ENCODE assay signal across 8 cellular contexts in genomic region chr11:112174789-112175595, GRCh38. TPM values are rescaled to one million over a fixed set of nuclear protein-coding genes. Genes with fewer than 3 reads are reported as not detected.
DNase-seq lines count a peak whose midpoint lies in the region; ATAC-seq, FAIRE-seq and TF ChIP-seq lines count a peak whose summit lies in the region.

A gene with protein sequence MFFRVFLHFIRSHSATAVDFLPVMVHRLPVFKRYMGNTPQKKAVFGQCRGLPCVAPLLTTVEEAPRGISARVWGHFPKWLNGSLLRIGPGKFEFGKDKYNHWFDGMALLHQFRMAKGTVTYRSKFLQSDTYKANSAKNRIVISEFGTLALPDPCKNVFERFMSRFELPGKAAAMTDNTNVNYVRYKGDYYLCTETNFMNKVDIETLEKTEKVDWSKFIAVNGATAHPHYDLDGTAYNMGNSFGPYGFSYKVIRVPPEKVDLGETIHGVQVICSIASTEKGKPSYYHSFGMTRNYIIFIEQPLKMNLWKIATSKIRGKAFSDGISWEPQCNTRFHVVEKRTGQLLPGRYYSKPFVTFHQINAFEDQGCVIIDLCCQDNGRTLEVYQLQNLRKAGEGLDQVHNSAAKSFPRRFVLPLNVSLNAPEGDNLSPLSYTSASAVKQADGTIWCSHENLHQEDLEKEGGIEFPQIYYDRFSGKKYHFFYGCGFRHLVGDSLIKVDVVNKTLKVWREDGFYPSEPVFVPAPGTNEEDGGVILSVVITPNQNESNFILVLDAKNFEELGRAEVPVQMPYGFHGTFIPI (plus strand): TSS chr11:112175512. CDS start chr11:112175602, 90 bp downstream.

- peak; percentile 58 for TF ChIP-seq RAD21 in GM12878 (IDR thresholded peaks at IDR 0.05; ENCODE audit: insufficient read depth, low read depth, low read length)

- POLR2A ChIA-PET in GM12878 (lab: Charles Lee): no interaction called here

- in situ Hi-C loops in GM12878 (cut with MboI): no loop called here

- H3K9me3 ChIP-seq in HUES64 (ENCODE audit: insufficient read depth, low read depth, low read length) (no peaks in the 10 kb centered on the region), SJCRH30 (replicated peaks) (no peaks in the 10 kb centered on the region), GM12878 (replicated peaks; ENCODE audit: control insufficient read depth, insufficient read depth, low read length) (no peaks in the 10 kb centered on the region)

- peak within 1 kb of the TSS; percentile 43 for H3K4me3 Mint-ChIP-seq in progenitor cell of endocrine pancreas (ENCODE audit: low read depth)

- H2AFZ ChIP-seq in GM12878 (ENCODE audit: control insufficient read depth, low read depth, low read length): no peak within 1 kb of the TSS; the same call in 1 of the 2 replicates

- RAD21 ChIA-PET in GM12878 (lab: Charles Lee; ENCODE audit: unreplicated experiment): interaction anchor here (0.7 to 1.1 kb wide), 3 partner anchors 62 to 248 kb away, joined by 3 to 7 read pairs (median 6); no protein-coding TSS in a partner anchor

- peak within 1 kb of the TSS; percentile 21; the same call in 1 of the 2 replicates for H3K4me2 ChIP-seq in GM12878 (ENCODE audit: control insufficient read depth, insufficient read depth)

- H3K79me2 ChIP-seq in GM12878 (ENCODE audit: control insufficient read depth, insufficient read depth, low read length): no peaks in the 10 kb centered on the region

- SMC1A ChIA-PET in GM12878 (lab: Charles Lee; ENCODE audit: uncharacterized antibody, unreplicated experiment): interaction anchor here (0.8 to 1.4 kb wide), 2 partner anchors 65 to 241 kb away, joined by 3 to 4 read pairs; no protein-coding TSS in a partner anchor

- H3K4me1 ChIP-seq in HUES64 (ENCODE audit: insufficient read depth, low read length) (no peaks in the 10 kb centered on the region), SJCRH30 (no peaks in the 10 kb centered on the region), GM12878 (ENCODE audit: control insufficient read depth, insufficient read depth, low read length) (peaks cover 8% of the 10 kb centered on the region)

- H3K27me3 Mint-ChIP-seq in progenitor cell of endocrine pancreas: peaks cover 3% of the 10 kb centered on the region

- no peaks in the 10 kb centered on the region for H3K36me3 Mint-ChIP-seq in progenitor cell of endocrine pancreas (ENCODE audit: insufficient read depth)

- 5% methylated on average over 11 of the region's 11 CpGs for WGBS in HUES64
- 7% methylated on average over 11 of the region's 11 CpGs for WGBS in GM12878 (ENCODE audit: insufficient coverage, insufficient replicate concordance, low lambda C conversion rate, missing lambda C conversion rate)

- H3K27ac ChIP-seq in HUES64 (ENCODE audit: low read depth, low read length) (no peak within 1 kb of the TSS), SJCRH30 (no peak within 1 kb of the TSS), GM12878 (ENCODE audit: control insufficient read depth, insufficient read depth) (no peak within 1 kb of the TSS)

- TF ChIP-seq CTCF in GM12878 (IDR thresholded peaks at IDR 0.05 in 2 of 3, conservative IDR thresholded peaks at IDR 0.05 in 1 of 3; ENCODE audit: control insufficient read depth in 2 of 3, extremely low read depth in 1 of 3, insufficient read depth in 1 of 3, low read depth in 3 of 3, low read length in 3 of 3): peak; percentile 58 to 88 (median 64); a peak in 5 of 6 replicates
- TF ChIP-seq CTCF in progenitor cell of endocrine pancreas (IDR thresholded peaks at IDR 0.05; ENCODE audit: unreplicated experiment): peak; percentile 76

- peaks cover 13% of the 10 kb centered on the region for H3K4me1 Mint-ChIP-seq in progenitor cell of endocrine pancreas (ENCODE audit: low read depth)

- peak within 1 kb of the TSS; percentile 71 for H3K27ac Mint-ChIP-seq in progenitor cell of endocrine pancreas

- H4K20me1 ChIP-seq in GM12878 (ENCODE audit: control insufficient read depth, insufficient read depth): no peaks in the 10 kb centered on the region

- no peaks in the 10 kb centered on the region for H3K36me3 ChIP-seq in HUES64 (ENCODE audit: insufficient read depth, low read length)
- H3K36me3 ChIP-seq in SJCRH30: no peaks in the 10 kb centered on the region
- H3K36me3 ChIP-seq in GM12878 (ENCODE audit: control insufficient read depth in 2 of 2, insufficient read depth in 2 of 2, low read length in 1 of 2): no peaks in the 10 kb centered on the region

- no peak for FAIRE-seq in GM12878 (lab: Jason Lieb, UNC)

- H3K4me3 ChIP-seq in HUES64 (ENCODE audit: low read length) (peak within 1 kb of the TSS; percentile 42), SJCRH30 (peak within 1 kb of the TSS; percentile 15; the same call in 1 of the 2 replicates), GM12878 (no peak within 1 kb of the TSS)

- DNase-seq in activated naive CD4-positive, alpha-beta T cell treated with Interleukin-2 at 50 U/mL for 16 hours: peak; percentile 38
- DNase-seq in activated naive CD4-positive, alpha-beta T cell treated with anti-CD3 and anti-CD28 coated beads, Interleukin-2, amount 50 U/mL, for 16 hours: no peak
- DNase-seq in SJCRH30 (peak; percentile 66 to 72), GM12878 (ENCODE audit: low read depth, low spot score) (no peak), hepatic stellate cell (ENCODE audit: low spot score) (peak; percentile 67), progenitor cell of endocrine pancreas (ENCODE audit: low spot score, unreplicated experiment) (peak; percentile 37), DMS79 (lab: John Stamatoyannopoulos, UW) (no peak)

- no peak within 1 kb of the TSS for H3K9ac ChIP-seq in HUES64 (ENCODE audit: low read depth, low read length)
- no peak within 1 kb of the TSS for H3K9ac ChIP-seq in GM12878 (ENCODE audit: control insufficient read depth, insufficient read depth, low read length)

- TF ChIP-seq EP300 in GM12878 (IDR thresholded peaks at IDR 0.05; ENCODE audit: borderline replicate concordance in 1 of 2, control insufficient read depth in 1 of 2, low read depth in 2 of 2, low read length in 2 of 2): no peak

- TF ChIP-seq POLR2A in GM12878 (IDR thresholded peaks at IDR 0.05; ENCODE audit: low read depth, low read length): no peak

- H3K9me3 Mint-ChIP-seq in progenitor cell of endocrine pancreas (ENCODE audit: low read depth): no peaks in the 10 kb centered on the region

- intact Hi-C loops in GM12878 (cut with micrococcal nuclease; ENCODE audit: unreplicated experiment): loop anchor here (5.0 to 10.0 kb wide), 3 partner anchors 63 to 240 kb away; partner anchors contain the start of gene DIXDC1

- peak; percentile 76 for ATAC-seq in GM12878

- H3K27me3 ChIP-seq in HUES64 (ENCODE audit: insufficient read depth, low read length): 0 out of 2 replicates have a peak, but pooled peaks cover 2% of the 10 kb centered on the region
- no peaks in the 10 kb centered on the region for H3K27me3 ChIP-seq in SJCRH30
- no peaks in the 10 kb centered on the region for H3K27me3 ChIP-seq in GM12878 (replicated peaks in 1 of 2; ENCODE audit: control insufficient read depth in 2 of 2, insufficient read depth in 2 of 2, low read length in 1 of 2)

- CTCF ChIA-PET in GM12878 (lab: Yijun Ruan, JAX): interaction anchor here (0.6 to 3.2 kb wide), 12 partner anchors 15 to 244 kb away, joined by 3 to 24 read pairs (median 4); no protein-coding TSS in a partner anchor

- no TSS peak for BruUV-seq in GM12878 (replicated peaks; lab: Mats Ljungman, UMichigan)

TF ChIP-seq in GM12878, 131 proteins besides CTCF, POLR2A, EP300 and RAD21 (continues in another document):
- TF ChIP-seq HSF1 (IDR thresholded peaks at IDR 0.05; ENCODE audit: low read depth, low read length): 0 out of 2 replicates have a peak, but pooled peaks have one; percentile 68
- TF ChIP-seq PAX5 (IDR thresholded peaks at IDR 0.05; ENCODE audit: borderline replicate concordance, low read depth, low read length): no peak
- TF ChIP-seq, protein P1, sequence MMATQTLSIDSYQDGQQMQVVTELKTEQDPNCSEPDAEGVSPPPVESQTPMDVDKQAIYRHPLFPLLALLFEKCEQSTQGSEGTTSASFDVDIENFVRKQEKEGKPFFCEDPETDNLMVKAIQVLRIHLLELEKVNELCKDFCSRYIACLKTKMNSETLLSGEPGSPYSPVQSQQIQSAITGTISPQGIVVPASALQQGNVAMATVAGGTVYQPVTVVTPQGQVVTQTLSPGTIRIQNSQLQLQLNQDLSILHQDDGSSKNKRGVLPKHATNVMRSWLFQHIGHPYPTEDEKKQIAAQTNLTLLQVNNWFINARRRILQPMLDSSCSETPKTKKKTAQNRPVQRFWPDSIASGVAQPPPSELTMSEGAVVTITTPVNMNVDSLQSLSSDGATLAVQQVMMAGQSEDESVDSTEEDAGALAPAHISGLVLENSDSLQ (IDR thresholded peaks at IDR 0.05): peak; percentile 33; the same call in 1 of the 2 replicates

RNA-seq across cellular contexts. Expression of the gene that starts here (rescaled TPM):
- polyA plus RNA-seq in HUES64 (2013, experiment 1 of 2): 0.70 TPM
- polyA plus RNA-seq in HUES64 (2013, experiment 2 of 2): not detected
- 0.10 and 0.51 TPM in 2 replicates for total RNA-seq in SJCRH30 (2014; rRNA removed; shearing (Covaris generic))
- total RNA-seq in GM12878 (2013; cell fraction: nucleolus; rRNA removed): 8.0 and 11.3 TPM in 2 replicates
- total RNA-seq in GM12878 (2014; rRNA removed) (0.51 and 0.54 TPM in 2 replicates), GM12878 (2014; rRNA removed; fragmentation: Illumina TruSeq; extraction: Trizol) (0.63 and 0.74 TPM in 2 replicates), GM12878 (2021) (0.51 and 0.56 TPM in 2 replicates), progenitor cell of endocrine pancreas (3.0 and 3.6 TPM in 2 replicates)
- polyA plus RNA-seq in GM12878 (2011; ENCODE audit: low read depth): 1.0 TPM
- polyA plus RNA-seq in GM12878 (2011; rRNA removed) (1.0 and 2.4 TPM in 2 replicates), GM12878 (2014; fragmentation: Illumina TruSeq; extraction: Trizol) (0.13 and 0.62 TPM in 2 replicates), GM12878 (2014; fragmentation: Nextera tagmentation; extraction: Ambion mirVana) (under 1 TPM; 0.29 to 0.42 TPM), GM12878 (2014; rRNA removed) (0.77 and 1.7 TPM in 2 replicates), GM12878 (2016; fragmentation: Nextera tagmentation; extraction: Ambion mirVana) (under 1 TPM; 0.53 to 0.70 TPM)
- polyA plus RNA-seq in GM12878 (2011; cell fraction: cytosol; rRNA removed): 0.24 and 0.30 TPM in 2 replicates
- 2.5 TPM in 2 replicates for polyA plus RNA-seq in GM12878 (2011; cell fraction: nucleus; rRNA removed)
- polyA plus RNA-seq in GM12878 (2012): 0.60 and 1.0 TPM in 2 replicates
- polyA minus RNA-seq in GM12878 (2011; rRNA and poly(A)+ RNA removed): 0.36 and 0.51 TPM in 2 replicates
- not detected in 2 replicates for polyA minus RNA-seq in GM12878 (2011; cell fraction: cytosol; rRNA and poly(A)+ RNA removed)
- 0.48 and 2.1 TPM in 2 replicates for polyA minus RNA-seq in GM12878 (2011; cell fraction: nucleus; rRNA and poly(A)+ RNA removed)

Comparison
In these comparisons a context has a peak if more than half of its experiments do, and no peak if none do; other contexts are left out.
1. DNase-seq: peak in activated naive CD4-positive, alpha-beta T cell treated with Interleukin-2 at 50 U/mL for 16 hours (single experiment), hepatic stellate cell (single experiment) and progenitor cell of endocrine pancreas (single experiment); none in activated naive CD4-positive, alpha-beta T cell treated with anti-CD3 and anti-CD28 coated beads, Interleukin-2, amount 50 U/mL, for 16 hours (single experiment), GM12878 (single experiment) and DMS79 (single experiment).
2. Peak in DNase-seq and H3K4me3 ChIP-seq in SJCRH30; RNA of the gene not detected or under 1 TPM.